In genomic region chr3:60185161-60185560, GRCh38 we compare ENCODE assay signal across 39 cellular contexts.
"Had no signal": no experiment of that assay in that cellular context is flagged by ENCODE, and none has a peak within 500 bp of the region (broad histone marks: within the 10 kb centered on the region; RNA-seq: fewer than 3 reads in every experiment).

No MANE protein-coding gene starts in this region.

- H3K9me3 Mint-ChIP-seq: activated naive CD4-positive, alpha-beta T cell treated with anti-CD3 and anti-CD28 coated beads for 36 hours; activated naive CD4-positive, alpha-beta T cell treated with anti-CD3 and anti-CD28 coated beads, Interleukin-2, amount 50 U/mL, for 24 hours; activated naive CD4-positive, alpha-beta T cell treated with anti-CD3 and anti-CD28 coated beads, Interleukin-2, amount 50 U/mL, for 72 hours; activated naive CD8-positive, alpha-beta T cell treated with anti-CD3 and anti-CD28 coated beads for 36 hours; activated T-cell treated with anti-CD3 and anti-CD28 coated beads, Interleukin-2, amount 50 U/mL, for 4 hours; brain; central memory CD8-positive, alpha-beta T cell had no signal

- ATAC-seq: activated naive CD4-positive, alpha-beta T cell treated with anti-CD3 and anti-CD28 coated beads, Interleukin-2, amount 50 U/mL, for 72 hours; activated naive CD8-positive, alpha-beta T cell treated with anti-CD3 and anti-CD28 coated beads, Interleukin-2, amount 50 U/mL, for 24 hours; activated T-cell treated with anti-CD3 and anti-CD28 coated beads, Interleukin-2, amount 50 U/mL, for 4 hours; activated T-helper 17 cell treated with anti-CD3 and anti-CD28 coated beads, Interleukin-2, amount 50 U/mL, for 72 hours; body of pancreas had no signal

- H3K4me3 ChIP-seq: adrenal gland, ascending aorta, body of pancreas, breast epithelium, cardiac muscle cell had no signal

- H3K4me1 Mint-ChIP-seq: activated T-helper 17 cell treated with anti-CD3 and anti-CD28 coated beads, Interleukin-2, amount 50 U/mL, for 72 hours; central memory CD8-positive, alpha-beta T cell had no signal

- H3K9me3 ChIP-seq: adrenal gland, ascending aorta, body of pancreas, breast epithelium had no signal

- H3K4me3 Mint-ChIP-seq: activated naive CD4-positive, alpha-beta T cell treated with anti-CD3 and anti-CD28 coated beads for 36 hours; activated naive CD4-positive, alpha-beta T cell treated with anti-CD3 and anti-CD28 coated beads, Interleukin-2, amount 10 ng/mL, durations not matched to agents 7 days and 5 days; activated naive CD4-positive, alpha-beta T cell treated with anti-CD3 and anti-CD28 coated beads, Interleukin-2, amount 50 U/mL, for 24 hours; activated naive CD8-positive, alpha-beta T cell; activated naive CD8-positive, alpha-beta T cell treated with anti-CD3 and anti-CD28 coated beads for 36 hours; activated naive CD8-positive, alpha-beta T cell treated with anti-CD3 and anti-CD28 coated beads, Interleukin-2, amount 10 ng/mL, durations not matched to agents 7 days and 5 days; activated naive CD8-positive, alpha-beta T cell treated with anti-CD3 and anti-CD28 coated beads, Interleukin-2, amount 50 U/mL, for 24 hours; activated T-cell treated with anti-CD3 and anti-CD28 coated beads, Interleukin-2, amount 50 U/mL, for 4 hours; activated T-helper 1 cell treated with anti-CD3 and anti-CD28 coated beads, Interleukin-12 subunit alpha, Interleukin-12 subunit beta, Interleukin-2, Interleukin-4 antibody, amounts not matched to agents 30 ng/mL and 10 ng/mL and 1 ng/mL, durations not matched to agents 14 hours and 24 hours and 36 hours; activated T-helper 17 cell treated with anti-CD3 and anti-CD28 coated beads, Interleukin-2, amount 50 U/mL, for 72 hours; brain; central memory CD8-positive, alpha-beta T cell had no signal

- H3K27ac ChIP-seq: adrenal gland, ascending aorta, body of pancreas, brain microvascular endothelial cell, breast epithelium, cardiac muscle cell had no signal

- H3K36me3 ChIP-seq: adrenal gland, ascending aorta, brain microvascular endothelial cell, breast epithelium, cardiac muscle cell had no signal

- H3K27ac Mint-ChIP-seq: activated naive CD4-positive, alpha-beta T cell treated with anti-CD3 and anti-CD28 coated beads for 36 hours; activated naive CD4-positive, alpha-beta T cell treated with anti-CD3 and anti-CD28 coated beads, Interleukin-2, amount 10 ng/mL, durations not matched to agents 7 days and 5 days; activated naive CD4-positive, alpha-beta T cell treated with anti-CD3 and anti-CD28 coated beads, Interleukin-2, amount 50 U/mL, for 24 hours; activated naive CD4-positive, alpha-beta T cell treated with anti-CD3 and anti-CD28 coated beads, Interleukin-2, amount 50 U/mL, for 72 hours; activated naive CD8-positive, alpha-beta T cell; activated naive CD8-positive, alpha-beta T cell treated with anti-CD3 and anti-CD28 coated beads for 36 hours; activated naive CD8-positive, alpha-beta T cell treated with anti-CD3 and anti-CD28 coated beads, Interleukin-2, amount 10 ng/mL, durations not matched to agents 7 days and 5 days; activated naive CD8-positive, alpha-beta T cell treated with anti-CD3 and anti-CD28 coated beads, Interleukin-2, amount 50 U/mL, for 24 hours; activated T-helper 1 cell treated with anti-CD3 and anti-CD28 coated beads, Interleukin-12 subunit alpha, Interleukin-12 subunit beta, Interleukin-2, Interleukin-4 antibody, amounts not matched to agents 30 ng/mL and 10 ng/mL and 1 ng/mL, durations not matched to agents 14 hours and 24 hours and 36 hours; activated T-helper 17 cell treated with anti-CD3 and anti-CD28 coated beads, Interleukin-2, amount 50 U/mL, for 72 hours; activated T-helper 2 cell treated with anti-CD3 and anti-CD28 coated beads, Interferon-gamma antibody, Interleukin-2, Interleukin-4, amounts not matched to agents 10 μg/mL and 5 μg/mL and 100 μg/mL, durations not matched to agents 14 hours and 24 hours and 36 hours; brain had no signal

- H3K27me3 Mint-ChIP-seq: activated naive CD4-positive, alpha-beta T cell treated with anti-CD3 and anti-CD28 coated beads, Interleukin-2, amount 10 ng/mL, durations not matched to agents 7 days and 5 days; activated naive CD4-positive, alpha-beta T cell treated with anti-CD3 and anti-CD28 coated beads, Interleukin-2, amount 50 U/mL, for 24 hours; activated naive CD8-positive, alpha-beta T cell; activated naive CD8-positive, alpha-beta T cell treated with anti-CD3 and anti-CD28 coated beads for 36 hours; activated naive CD8-positive, alpha-beta T cell treated with anti-CD3 and anti-CD28 coated beads, Interleukin-2, amount 10 ng/mL, durations not matched to agents 7 days and 5 days; activated naive CD8-positive, alpha-beta T cell treated with anti-CD3 and anti-CD28 coated beads, Interleukin-2, amount 50 U/mL, for 24 hours had no signal

- FAIRE-seq: astrocyte, bronchial epithelial cell, colon had no signal

- H3K27me3 ChIP-seq: adrenal gland, ascending aorta, body of pancreas, brain microvascular endothelial cell, breast epithelium, cardiac muscle cell had no signal

- DNase-seq: activated effector memory CD4-positive, alpha-beta T cell treated with anti-CD3 and anti-CD28 coated beads, Interleukin-2, amount 50 U/mL, for 16 hours; activated effector memory CD4-positive, alpha-beta T cell treated with Interleukin-2 at 50 U/mL for 16 hours; activated gamma-delta T cell; activated gamma-delta T cell treated with Interleukin-2 at 50 U/mL for 16 hours; activated naive CD4-positive, alpha-beta T cell; activated naive CD4-positive, alpha-beta T cell treated with anti-CD3 and anti-CD28 coated beads for 36 hours; activated naive CD4-positive, alpha-beta T cell treated with anti-CD3 and anti-CD28 coated beads, Interleukin-2, amount 10 ng/mL, durations not matched to agents 7 days and 5 days; activated naive CD4-positive, alpha-beta T cell treated with anti-CD3 and anti-CD28 coated beads, Interleukin-2, amount 50 U/mL, for 16 hours; activated naive CD4-positive, alpha-beta T cell treated with Interleukin-2 at 50 U/mL for 16 hours; activated naive CD8-positive, alpha-beta T cell treated with anti-CD3 and anti-CD28 coated beads for 36 hours; activated naive CD8-positive, alpha-beta T cell treated with anti-CD3 and anti-CD28 coated beads, Interleukin-2, amount 10 ng/mL, durations not matched to agents 7 days and 5 days; activated naive CD8-positive, alpha-beta T cell treated with anti-CD3 and anti-CD28 coated beads, Interleukin-2, amount 50 U/mL, for 24 hours; activated T-cell treated with anti-CD3 and anti-CD28 coated beads, Interleukin-2, amount 50 U/mL, for 1 hour; activated T-cell treated with anti-CD3 and anti-CD28 coated beads, Interleukin-2, amount 50 U/mL, for 4 hours; activated T-cell treated with anti-CD3 and anti-CD28 coated beads, Interleukin-2, amount 50 U/mL, for 48 hours; adrenal gland; amniotic stem cell; amygdala; anterior cingulate cortex; aorta; body of pancreas; brain microvascular endothelial cell; caudate nucleus; central memory CD4-positive, alpha-beta T cell; cerebellar nuclear complex had no signal

- H3K4me1 ChIP-seq: adrenal gland, ascending aorta, body of pancreas, breast epithelium had no signal

- H3K36me3 Mint-ChIP-seq: activated naive CD4-positive, alpha-beta T cell treated with anti-CD3 and anti-CD28 coated beads, Interleukin-2, amount 50 U/mL, for 24 hours; activated naive CD4-positive, alpha-beta T cell treated with anti-CD3 and anti-CD28 coated beads, Interleukin-2, amount 50 U/mL, for 72 hours; activated naive CD8-positive, alpha-beta T cell; activated naive CD8-positive, alpha-beta T cell treated with anti-CD3 and anti-CD28 coated beads, Interleukin-2, amount 10 ng/mL, durations not matched to agents 7 days and 5 days; brain had no signal
